ENCODE assay signal across 8 cellular contexts in genomic region chr5:160311491-160312138, GRCh38. TPM values are rescaled to one million over a fixed set of nuclear protein-coding genes. Genes with fewer than 3 reads are reported as not detected.
A peak's percentile ranks its signal among the peaks of the same experiment; 100 is the strongest.
DNase-seq lines count a peak whose midpoint lies in the region; ATAC-seq and TF ChIP-seq lines count a peak whose summit lies in the region.

No MANE protein-coding gene starts in this region.

- peak overlapping the region; percentile 77 for H3K27ac Mint-ChIP-seq in endothelial cell (ENCODE audit: unreplicated experiment)
- H3K27ac Mint-ChIP-seq in naive thymus-derived CD8-positive, alpha-beta T cell: no peak overlapping the region

- H3K9me3 Mint-ChIP-seq in endothelial cell (ENCODE audit: unreplicated experiment): no peaks in the 10 kb centered on the region
- H3K9me3 Mint-ChIP-seq in naive thymus-derived CD8-positive, alpha-beta T cell: no peaks in the 10 kb centered on the region

- H3K36me3 Mint-ChIP-seq in endothelial cell (ENCODE audit: low read depth, unreplicated experiment): peaks cover 30% of the 10 kb centered on the region
- H3K36me3 Mint-ChIP-seq in naive thymus-derived CD8-positive, alpha-beta T cell: no peaks in the 10 kb centered on the region

- no peak for ATAC-seq in naive thymus-derived CD8-positive, alpha-beta T cell

- POLR2A ChIA-PET in naive thymus-derived CD8-positive, alpha-beta T cell (lab: Charles Lee): no interaction called here

- peak; percentile 20 for DNase-seq in NCI-H146 (lab: John Stamatoyannopoulos, UW)
- no peak for DNase-seq in NCI-H146 treated with DMSO at 0.1 percent for 48 hours (lab: John Stamatoyannopoulos, UW; ENCODE audit: unreplicated experiment)
- peak; percentile 31 for DNase-seq in M059J (ENCODE audit: low read depth)
- peak; percentile 28 for DNase-seq in endothelial cell (ENCODE audit: low spot score)
- DNase-seq in naive thymus-derived CD8-positive, alpha-beta T cell: no peak
- DNase-seq in EL: no peak
- no peak for DNase-seq in DMS79 treated with DMSO at 0.1 percent for 48 hours (lab: John Stamatoyannopoulos, UW)
- DNase-seq in activated CD4-positive, CD25-positive, alpha-beta regulatory T cell (lab: John Stamatoyannopoulos, UW): no peak

- H3K27me3 Mint-ChIP-seq in endothelial cell (ENCODE audit: unreplicated experiment): peaks cover 9% of the 10 kb centered on the region
- peaks cover 42 to 95% (median 65%) of the 10 kb centered on the region in 5 donors for H3K27me3 Mint-ChIP-seq in naive thymus-derived CD8-positive, alpha-beta T cell

- no peak for TF ChIP-seq CTCF in endothelial cell (IDR thresholded peaks at IDR 0.05; ENCODE audit: unreplicated experiment)

- H3K4me3 Mint-ChIP-seq in endothelial cell (ENCODE audit: unreplicated experiment): peak overlapping the region; percentile 99
- peak overlapping the region; percentile 4 to 81 (median 76) for H3K4me3 Mint-ChIP-seq in naive thymus-derived CD8-positive, alpha-beta T cell

- H3K4me1 Mint-ChIP-seq in endothelial cell (ENCODE audit: unreplicated experiment): peaks cover 55% of the 10 kb centered on the region
- H3K4me1 Mint-ChIP-seq in naive thymus-derived CD8-positive, alpha-beta T cell: peaks cover 5 to 22% (median 9%) of the 10 kb centered on the region in 4 donors

RNA-seq across cellular contexts. Expression of gene CCNJL, which starts 0.7 kb away (rescaled TPM):
- 7.3 and 10.9 TPM in 2 replicates for total RNA-seq in M059J (2014; rRNA removed; shearing (Covaris generic))
- 65.0 TPM for total RNA-seq in endothelial cell (ENCODE audit: unreplicated experiment)
- total RNA-seq in naive thymus-derived CD8-positive, alpha-beta T cell: not detected
- polyA plus RNA-seq in naive thymus-derived CD8-positive, alpha-beta T cell: not detected

RNA-seq across cellular contexts. Expression of gene C1QTNF2, which starts 58.8 kb away (rescaled TPM):
- total RNA-seq in M059J (2014; rRNA removed; shearing (Covaris generic)): 2.5 and 3.3 TPM in 2 replicates
- total RNA-seq in endothelial cell (ENCODE audit: unreplicated experiment): not detected
- not detected for total RNA-seq in naive thymus-derived CD8-positive, alpha-beta T cell
- polyA plus RNA-seq in naive thymus-derived CD8-positive, alpha-beta T cell: not detected

Comparison
In these comparisons a context has a peak if more than half of its experiments do, and no peak if none do; other contexts are left out.
1. DNase-seq: peak in NCI-H146 (single experiment), M059J (single experiment) and endothelial cell (single experiment); none in NCI-H146 treated with DMSO at 0.1 percent for 48 hours (single experiment), naive thymus-derived CD8-positive, alpha-beta T cell (0 of 10), EL (single experiment), DMS79 treated with DMSO at 0.1 percent for 48 hours (single experiment) and activated CD4-positive, CD25-positive, alpha-beta regulatory T cell (0 of 4).